ENCODE assay signal across 1 cellular context in the genomic region with DNA sequence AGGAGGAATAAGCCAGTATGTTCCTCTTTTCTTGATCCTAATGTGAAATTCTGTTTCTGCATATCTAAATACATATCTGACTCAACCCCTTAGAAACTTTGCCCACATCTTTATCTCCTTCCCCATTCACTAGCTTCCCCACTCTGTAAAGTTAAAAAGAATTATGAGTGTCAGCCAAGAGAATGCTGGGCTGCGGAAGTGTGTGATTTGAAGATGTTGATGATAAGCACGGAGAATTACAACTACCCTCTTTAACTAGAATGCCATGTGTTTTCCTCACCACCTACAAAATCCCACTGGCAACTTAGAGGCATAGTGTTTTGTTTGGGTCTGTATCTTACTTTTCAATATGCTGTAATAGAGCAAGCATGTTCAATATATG.
TF ChIP-seq lines count a peak whose summit lies in the region.

No MANE protein-coding gene starts in this region.

TF ChIP-seq in K562, 482 proteins besides CTCF, POLR2A, EP300 and RAD21 (continued from another document and continues in another):
- TF ChIP-seq CHD7 (IDR thresholded peaks at IDR 0.05; ENCODE audit: low read depth, low read length), result no peak
- peak; percentile 79 for TF ChIP-seq ZEB2 (IDR thresholded peaks at IDR 0.05)
- no peak for TF ChIP-seq ZNF655 (CRISPR knock-in tag; IDR thresholded peaks at IDR 0.05)
- TF ChIP-seq BMI1 (IDR thresholded peaks at IDR 0.05; ENCODE audit: low read length), result no peak
- TF ChIP-seq, protein P1, sequence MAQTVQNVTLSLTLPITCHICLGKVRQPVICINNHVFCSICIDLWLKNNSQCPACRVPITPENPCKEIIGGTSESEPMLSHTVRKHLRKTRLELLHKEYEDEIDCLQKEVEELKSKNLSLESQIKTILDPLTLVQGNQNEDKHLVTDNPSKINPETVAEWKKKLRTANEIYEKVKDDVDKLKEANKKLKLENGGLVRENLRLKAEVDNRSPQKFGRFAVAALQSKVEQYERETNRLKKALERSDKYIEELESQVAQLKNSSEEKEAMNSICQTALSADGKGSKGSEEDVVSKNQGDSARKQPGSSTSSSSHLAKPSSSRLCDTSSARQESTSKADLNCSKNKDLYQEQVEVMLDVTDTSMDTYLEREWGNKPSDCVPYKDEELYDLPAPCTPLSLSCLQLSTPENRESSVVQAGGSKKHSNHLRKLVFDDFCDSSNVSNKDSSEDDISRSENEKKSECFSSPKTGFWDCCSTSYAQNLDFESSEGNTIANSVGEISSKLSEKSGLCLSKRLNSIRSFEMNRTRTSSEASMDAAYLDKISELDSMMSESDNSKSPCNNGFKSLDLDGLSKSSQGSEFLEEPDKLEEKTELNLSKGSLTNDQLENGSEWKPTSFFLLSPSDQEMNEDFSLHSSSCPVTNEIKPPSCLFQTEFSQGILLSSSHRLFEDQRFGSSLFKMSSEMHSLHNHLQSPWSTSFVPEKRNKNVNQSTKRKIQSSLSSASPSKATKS (CRISPR knock-in tag; IDR thresholded peaks at IDR 0.05), result no peak
- TF ChIP-seq ESRRB (CRISPR knock-in tag; IDR thresholded peaks at IDR 0.05; ENCODE audit: borderline replicate concordance), result no peak
- no peak for TF ChIP-seq HMG20B (CRISPR knock-in tag; IDR thresholded peaks at IDR 0.05)
- no peak for TF ChIP-seq RFX5 (IDR thresholded peaks at IDR 0.05; ENCODE audit: low read depth, low read length)
- TF ChIP-seq PTRF (tag; IDR thresholded peaks at IDR 0.05), result no peak
- TF ChIP-seq ILF3 (IDR thresholded peaks at IDR 0.05; ENCODE audit: borderline replicate concordance), result no peak
- TF ChIP-seq ZNF253 (CRISPR knock-in tag; conservative IDR thresholded peaks at IDR 0.05), result no peak
- no peak for TF ChIP-seq NCOA4 (IDR thresholded peaks at IDR 0.05; ENCODE audit: partially characterized antibody)
- TF ChIP-seq DACH1 (IDR thresholded peaks at IDR 0.05; ENCODE audit: partially characterized antibody), result no peak
- TF ChIP-seq EZH2 (IDR thresholded peaks at IDR 0.05; ENCODE audit: borderline replicate concordance, low read depth, low read length), result no peak
- TF ChIP-seq TAF1 (IDR thresholded peaks at IDR 0.05; ENCODE audit: control insufficient read depth, extremely low read depth, insufficient read depth, low read length, severe bottlenecking), result no peak
- no peak for TF ChIP-seq CHCHD3 (CRISPR knock-in tag; IDR thresholded peaks at IDR 0.05)
- TF ChIP-seq, protein P2, sequence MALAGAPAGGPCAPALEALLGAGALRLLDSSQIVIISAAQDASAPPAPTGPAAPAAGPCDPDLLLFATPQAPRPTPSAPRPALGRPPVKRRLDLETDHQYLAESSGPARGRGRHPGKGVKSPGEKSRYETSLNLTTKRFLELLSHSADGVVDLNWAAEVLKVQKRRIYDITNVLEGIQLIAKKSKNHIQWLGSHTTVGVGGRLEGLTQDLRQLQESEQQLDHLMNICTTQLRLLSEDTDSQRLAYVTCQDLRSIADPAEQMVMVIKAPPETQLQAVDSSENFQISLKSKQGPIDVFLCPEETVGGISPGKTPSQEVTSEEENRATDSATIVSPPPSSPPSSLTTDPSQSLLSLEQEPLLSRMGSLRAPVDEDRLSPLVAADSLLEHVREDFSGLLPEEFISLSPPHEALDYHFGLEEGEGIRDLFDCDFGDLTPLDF (CRISPR knock-in tag; IDR thresholded peaks at IDR 0.05), result no peak
- TF ChIP-seq CSDE1 (IDR thresholded peaks at IDR 0.05), result no peak
- no peak for TF ChIP-seq ZFPM2 (CRISPR knock-in tag; IDR thresholded peaks at IDR 0.05)
- no peak for TF ChIP-seq SMAD1 (IDR thresholded peaks at IDR 0.05; ENCODE audit: low read depth, low read length, partially characterized antibody)
- TF ChIP-seq ZNF696 (CRISPR knock-in tag; conservative IDR thresholded peaks at IDR 0.05), result no peak
- TF ChIP-seq, protein P3, sequence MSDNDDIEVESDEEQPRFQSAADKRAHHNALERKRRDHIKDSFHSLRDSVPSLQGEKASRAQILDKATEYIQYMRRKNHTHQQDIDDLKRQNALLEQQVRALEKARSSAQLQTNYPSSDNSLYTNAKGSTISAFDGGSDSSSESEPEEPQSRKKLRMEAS (CRISPR knock-in tag; IDR thresholded peaks at IDR 0.05), result no peak
- no peak for TF ChIP-seq FUS (optimal IDR thresholded peaks at IDR 0.05; ENCODE audit: low read depth, low read length)
- TF ChIP-seq, protein P4, sequence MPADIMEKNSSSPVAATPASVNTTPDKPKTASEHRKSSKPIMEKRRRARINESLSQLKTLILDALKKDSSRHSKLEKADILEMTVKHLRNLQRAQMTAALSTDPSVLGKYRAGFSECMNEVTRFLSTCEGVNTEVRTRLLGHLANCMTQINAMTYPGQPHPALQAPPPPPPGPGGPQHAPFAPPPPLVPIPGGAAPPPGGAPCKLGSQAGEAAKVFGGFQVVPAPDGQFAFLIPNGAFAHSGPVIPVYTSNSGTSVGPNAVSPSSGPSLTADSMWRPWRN (IDR thresholded peaks at IDR 0.05; ENCODE audit: low read depth), result peak; percentile 80
- TF ChIP-seq ETV1 (tag; conservative IDR thresholded peaks at IDR 0.05; ENCODE audit: low read depth), result peak; percentile 93
- TF ChIP-seq KLF10 (CRISPR knock-in tag; IDR thresholded peaks at IDR 0.05), result no peak
- no peak for TF ChIP-seq HNRNPH1 (optimal IDR thresholded peaks at IDR 0.05; ENCODE audit: low read depth, low read length)
- no peak for TF ChIP-seq TEAD2 (tag; IDR thresholded peaks at IDR 0.05)
- TF ChIP-seq ZNF354B (CRISPR knock-in tag; IDR thresholded peaks at IDR 0.05), result no peak
- TF ChIP-seq ZC3H11A (IDR thresholded peaks at IDR 0.05; ENCODE audit: low read depth, low read length), result no peak
- TF ChIP-seq SP2 (IDR thresholded peaks at IDR 0.05; ENCODE audit: extremely low read depth, low read depth, low read length, poor library complexity, severe bottlenecking), result no peak
- TF ChIP-seq MAZ (CRISPR knock-in tag; conservative IDR thresholded peaks at IDR 0.05 in 1 of 2, IDR thresholded peaks at IDR 0.05 in 1 of 2), result peak; percentile 19 to 58; a peak in 3 of 4 replicates
- TF ChIP-seq TCF7 (IDR thresholded peaks at IDR 0.05; ENCODE audit: borderline replicate concordance), result no peak
- TF ChIP-seq SAFB2 (IDR thresholded peaks at IDR 0.05; ENCODE audit: borderline replicate concordance, low read depth, low read length, severe bottlenecking), result no peak
- no peak for TF ChIP-seq ZC3H8 (IDR thresholded peaks at IDR 0.05)
- TF ChIP-seq NONO (IDR thresholded peaks at IDR 0.05; ENCODE audit: low read depth in 2 of 2, low read length in 1 of 2), result no peak
- TF ChIP-seq ZC3H4 (CRISPR knock-in tag; IDR thresholded peaks at IDR 0.05; ENCODE audit: borderline replicate concordance), result no peak
- no peak for TF ChIP-seq DNMT1 (IDR thresholded peaks at IDR 0.05)
- TF ChIP-seq TGIF2 (CRISPR knock-in tag; IDR thresholded peaks at IDR 0.05), result no peak
- no peak for TF ChIP-seq KAT2B (IDR thresholded peaks at IDR 0.05; ENCODE audit: low read depth, low read length)
- TF ChIP-seq KAT7 (CRISPR knock-in tag; IDR thresholded peaks at IDR 0.05; ENCODE audit: borderline replicate concordance), result no peak
- 0 out of 2 replicates have a peak, but pooled peaks have one; percentile 45 for TF ChIP-seq DDX20 (tag; IDR thresholded peaks at IDR 0.05; ENCODE audit: low read depth)
- no peak for TF ChIP-seq MBD1 (CRISPR knock-in tag; IDR thresholded peaks at IDR 0.05)
- peak; percentile 73 for TF ChIP-seq NBN (IDR thresholded peaks at IDR 0.05; ENCODE audit: low read depth)
